ENCODE assay signal across 8 cellular contexts in genomic region chr5:1763548-1763911, GRCh38. TPM values are rescaled to one million over a fixed set of nuclear protein-coding genes. Genes with fewer than 3 reads are reported as not detected.
DNase-seq lines count a peak whose midpoint lies in the region; ATAC-seq and TF ChIP-seq lines count a peak whose summit lies in the region.

No MANE protein-coding gene starts in this region.

- no peak for ATAC-seq in GM21367 (IDR thresholded peaks at IDR 0.05; ENCODE audit: unreplicated experiment)

- H4K20me1 ChIP-seq in Karpas-422 (ENCODE audit: insufficient read depth, low read depth, low read length) (no peaks in the 10 kb centered on the region), osteoblast (ENCODE audit: insufficient read depth, low read length) (no peaks in the 10 kb centered on the region)

- DNase-seq in NCI-H146 (lab: John Stamatoyannopoulos, UW): peak; percentile 29
- no peak for DNase-seq in NCI-H146 treated with DMSO at 0.1 percent for 48 hours (lab: John Stamatoyannopoulos, UW; ENCODE audit: unreplicated experiment)
- peak; percentile 65 for DNase-seq in Karpas-422
- DNase-seq in activated CD8-positive, alpha-beta memory T cell treated with anti-CD3 and anti-CD28 coated beads, Interleukin-2, amount 50 U/mL, for 4 hours: peak; percentile 37
- peak; percentile 76 for DNase-seq in fibroblast of mammary gland (ENCODE audit: low read depth)
- peak; percentile 99 for DNase-seq in osteoblast (ENCODE audit: insufficient read length, low spot score, missing footprints)
- no peak for DNase-seq in NCI-H2227 treated with DMSO at 0.1 percent for 48 hours (lab: John Stamatoyannopoulos, UW)

- no peak overlapping the region for H2AFZ ChIP-seq in Karpas-422 (ENCODE audit: low read length)
- H2AFZ ChIP-seq in osteoblast (ENCODE audit: low read length): peak overlapping the region; percentile 42

- TF ChIP-seq CTCF in fibroblast of mammary gland (conservative IDR thresholded peaks at IDR 0.05; ENCODE audit: control insufficient read depth, insufficient read depth, low read depth, low read length): peak; percentile 94
- TF ChIP-seq CTCF in osteoblast (IDR thresholded peaks at IDR 0.05; ENCODE audit: extremely low read depth, low read depth, low read length): peak; percentile 93

- H3K27ac ChIP-seq in Karpas-422 (ENCODE audit: low read length) (no peak overlapping the region), osteoblast (ENCODE audit: low read depth, low read length) (no peak overlapping the region)

- H3K4me2 ChIP-seq in Karpas-422 (ENCODE audit: low read depth, low read length, poor library complexity, severe bottlenecking) (no peak overlapping the region), osteoblast (ENCODE audit: insufficient read depth, low read length) (no peak overlapping the region)

- H3K79me2 ChIP-seq in Karpas-422 (ENCODE audit: low read length) (no peaks in the 10 kb centered on the region), osteoblast (ENCODE audit: insufficient read depth, low read length) (no peaks in the 10 kb centered on the region)

- peaks cover 12% of the 10 kb centered on the region for H3K4me1 ChIP-seq in Karpas-422 (ENCODE audit: low read length)
- H3K4me1 ChIP-seq in osteoblast (ENCODE audit: insufficient read depth, low read length): no peaks in the 10 kb centered on the region

- H3K9me3 ChIP-seq in Karpas-422 (ENCODE audit: low read length): no peaks in the 10 kb centered on the region
- H3K9me3 ChIP-seq in osteoblast (ENCODE audit: low read depth, low read length): peaks cover 1% of the 10 kb centered on the region

- H3K9me2 ChIP-seq in Karpas-422 (replicated peaks; ENCODE audit: insufficient read depth, low read length): no peaks in the 10 kb centered on the region

- H3K27me3 ChIP-seq in Karpas-422 (ENCODE audit: low read length) (no peaks in the 10 kb centered on the region), osteoblast (ENCODE audit: insufficient read depth, low read length) (peaks cover 46% of the 10 kb centered on the region)

- no peaks in the 10 kb centered on the region for H3K36me3 ChIP-seq in Karpas-422 (ENCODE audit: insufficient read depth, low read length)
- no peaks in the 10 kb centered on the region for H3K36me3 ChIP-seq in osteoblast (ENCODE audit: insufficient read depth, low read length)

- H3K4me3 ChIP-seq in Karpas-422 (ENCODE audit: low read length) (no peak overlapping the region), fibroblast of mammary gland (ENCODE audit: control insufficient read depth, low read depth, low read length) (no peak overlapping the region), osteoblast (ENCODE audit: insufficient read depth, low read length) (no peak overlapping the region)

- no peak overlapping the region for H3K9ac ChIP-seq in Karpas-422 (ENCODE audit: low read length)

RNA-seq across cellular contexts. Expression of gene MRPL36, which starts 36.1 kb away (rescaled TPM):
- total RNA-seq in Karpas-422 (2014; rRNA removed; shearing (Covaris generic); ENCODE audit: low replicate concordance): 63.7 and 67.1 TPM in 2 replicates
- total RNA-seq in osteoblast: 35.1 and 35.7 TPM in 2 replicates

RNA-seq across cellular contexts. Expression of gene NDUFS6, which starts 37.7 kb away (rescaled TPM):
- total RNA-seq in Karpas-422 (2014; rRNA removed; shearing (Covaris generic); ENCODE audit: low replicate concordance): 41.4 and 76.8 TPM in 2 replicates
- total RNA-seq in osteoblast: 19.2 and 23.9 TPM in 2 replicates

Comparison
In these comparisons a context has a peak if more than half of its experiments do, and no peak if none do; other contexts are left out.
1. DNase-seq: peak in NCI-H146 (single experiment), Karpas-422 (single experiment), activated CD8-positive, alpha-beta memory T cell treated with anti-CD3 and anti-CD28 coated beads, Interleukin-2, amount 50 U/mL, for 4 hours (single experiment), fibroblast of mammary gland (single experiment) and osteoblast (single experiment); none in NCI-H146 treated with DMSO at 0.1 percent for 48 hours (single experiment) and NCI-H2227 treated with DMSO at 0.1 percent for 48 hours (single experiment).